Comparison of ENCODE assay signal across 8 cellular contexts in the genomic region with DNA sequence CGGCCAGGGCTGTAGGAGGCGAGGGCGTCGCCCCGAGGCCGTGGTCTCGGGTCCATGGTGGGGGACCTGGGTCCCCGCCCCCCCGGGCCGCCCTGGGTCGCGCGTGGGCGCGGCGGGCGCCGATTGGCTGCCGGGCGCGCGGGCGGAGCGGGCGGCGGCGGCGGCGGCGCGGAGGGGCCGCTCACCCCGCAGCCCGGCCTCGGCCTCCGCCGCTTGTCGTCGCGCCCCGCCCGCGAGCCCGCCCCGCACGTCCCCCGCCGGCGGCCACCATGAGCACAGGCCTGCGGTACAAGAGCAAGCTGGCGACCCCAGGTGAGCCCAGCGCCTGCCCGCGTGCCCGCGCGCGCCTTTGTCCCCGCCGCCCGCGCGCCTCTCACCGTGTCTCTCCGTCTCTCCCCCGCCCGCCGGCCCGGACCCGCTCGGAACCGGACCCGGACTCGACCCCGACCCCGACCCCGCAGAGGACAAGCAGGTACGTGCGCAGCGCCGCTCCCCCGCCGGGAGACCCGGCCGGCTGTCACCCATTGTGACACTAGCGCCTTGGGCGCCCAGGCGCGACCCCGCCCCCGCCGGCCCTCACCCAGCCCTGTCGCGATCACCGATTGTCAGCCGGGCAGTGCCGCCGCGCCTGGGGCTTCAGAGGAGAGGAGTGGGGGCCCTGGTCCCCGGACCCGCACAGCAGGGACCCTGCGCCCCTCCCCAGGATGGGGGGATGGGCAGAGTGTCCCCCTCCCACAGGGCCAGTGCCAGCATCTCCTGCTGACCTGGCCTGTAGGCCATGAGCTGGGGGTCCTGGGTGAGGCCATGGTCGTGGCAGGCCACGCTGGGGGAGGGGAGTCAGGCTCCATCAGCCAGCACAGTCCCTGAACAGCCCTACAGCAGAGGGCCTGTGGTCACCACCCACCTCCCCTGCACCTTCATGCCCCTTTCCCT. TPM values are rescaled to one million over a fixed set of nuclear protein-coding genes. Genes with fewer than 3 reads are reported as not detected.
DNase-seq lines count a peak whose midpoint lies in the region; TF ChIP-seq lines count a peak whose summit lies in the region.

A gene (plus strand): TSS at position 184 of the 933 bp plus-strand sequence. CDS start 86 bp downstream, at position 270.

- H3K9me3 ChIP-seq in right atrium auricular region (no peaks in the 10 kb centered on the region), sigmoid colon (no peaks in the 10 kb centered on the region)

- H3K27ac ChIP-seq in right atrium auricular region = peak within 1 kb of the TSS; percentile 61 to 72
- peak within 1 kb of the TSS in 3 of 4 donors; percentile 18 to 32 (median 31) for H3K27ac ChIP-seq in sigmoid colon

- DNase-seq in HEK293T (ENCODE audit: extremely low spot score) (peak; percentile 56), right atrium auricular region (ENCODE audit: low spot score) (no peak), sigmoid colon (no peak), NCI-H774 (lab: John Stamatoyannopoulos, UW) (no peak), GM19240 (ENCODE audit: insufficient read length, low spot score) (no peak), NAMALWA (ENCODE audit: low spot score) (no peak), amniotic stem cell (lab: John Stamatoyannopoulos, UW) (no peak)
- peak; percentile 18 for DNase-seq in activated naive CD4-positive, alpha-beta T cell treated with anti-CD3 and anti-CD28 coated beads, Interleukin-2, amount 50 U/mL, for 16 hours

- H3K27me3 ChIP-seq in right atrium auricular region = no peaks in the 10 kb centered on the region
- H3K27me3 ChIP-seq in sigmoid colon = peaks cover 5 to 17% (median 8%) of the 10 kb centered on the region in 3 donors

- intact Hi-C loops in sigmoid colon (cut with DNase I) = no loop called here

- no peaks in the 10 kb centered on the region for H3K36me3 ChIP-seq in right atrium auricular region
- H3K36me3 ChIP-seq in sigmoid colon = no peaks in the 10 kb centered on the region

- WGBS in sigmoid colon, 2 donors = 2 to 3% methylated on average over 104 of the region's 104 CpGs

- H3K4me1 ChIP-seq in right atrium auricular region (peaks cover 0 to 56% of the 10 kb centered on the region in 2 donors), sigmoid colon (peaks cover 0 to 38% (median 31%) of the 10 kb centered on the region in 4 donors)

- no peak for TF ChIP-seq CTCF in right atrium auricular region (IDR thresholded peaks at IDR 0.05)
- no peak for TF ChIP-seq CTCF in sigmoid colon (IDR thresholded peaks at IDR 0.05)

- TF ChIP-seq POLR2A in sigmoid colon (IDR thresholded peaks at IDR 0.05) = no peak

- POLR2A ChIA-PET in HEK293T (lab: Yijun Ruan, JAX) = interaction anchor here (0.6 to 1.2 kb wide), 3 partner anchors 23 to 37 kb away, joined by 3 to 4 read pairs (median 4); no protein-coding TSS in a partner anchor

- no peak for TF ChIP-seq EP300 in sigmoid colon (IDR thresholded peaks at IDR 0.05)

- CTCF ChIA-PET in HEK293T (lab: Yijun Ruan, JAX) = no interaction called here

- H3K4me3 ChIP-seq in right atrium auricular region (peak within 1 kb of the TSS; percentile 64 to 72), sigmoid colon (peak within 1 kb of the TSS; percentile 51 to 73 (median 62))

TF ChIP-seq in HEK293T, 16 proteins besides CTCF, POLR2A, EP300 and RAD21:
- TF ChIP-seq CTBP1 (IDR thresholded peaks at IDR 0.05; ENCODE audit: borderline replicate concordance) = no peak
- TF ChIP-seq LEF1 (IDR thresholded peaks at IDR 0.05; ENCODE audit: borderline replicate concordance) = no peak
- no peak for TF ChIP-seq HDGF (IDR thresholded peaks at IDR 0.05; ENCODE audit: borderline replicate concordance)
- no peak for TF ChIP-seq FOXA1 (IDR thresholded peaks at IDR 0.05)
- TF ChIP-seq TARDBP (IDR thresholded peaks at IDR 0.05) = no peak

RNA-seq across cellular contexts. Expression of the gene that starts here (rescaled TPM):
- total RNA-seq in right atrium auricular region = 100 to 1,000 TPM; 162 to 287 TPM
- total RNA-seq in sigmoid colon = 10 to 100 TPM in 3 of 4 donors, 1 to 10 TPM in 1; 5.7 to 26.0 (median 12.8) TPM
- polyA plus RNA-seq in sigmoid colon = 1 to 10 TPM; 1.2 to 6.2 (median 3.0) TPM

Comparison
In these comparisons a context has a peak if more than half of its experiments do, and no peak if none do; other contexts are left out.
1. RNA of the gene that starts here (total RNA-seq): 162 to 287 TPM in right atrium auricular region; 5.7 to 26.0 TPM in sigmoid colon; every median in the first group is over 4 times any median in the second.
2. DNase-seq: peak in HEK293T (single experiment) and activated naive CD4-positive, alpha-beta T cell treated with anti-CD3 and anti-CD28 coated beads, Interleukin-2, amount 50 U/mL, for 16 hours (single experiment); none in right atrium auricular region (single experiment), sigmoid colon (single experiment), NCI-H774 (single experiment), GM19240 (single experiment), NAMALWA (single experiment) and amniotic stem cell (single experiment).